In the genomic region with DNA sequence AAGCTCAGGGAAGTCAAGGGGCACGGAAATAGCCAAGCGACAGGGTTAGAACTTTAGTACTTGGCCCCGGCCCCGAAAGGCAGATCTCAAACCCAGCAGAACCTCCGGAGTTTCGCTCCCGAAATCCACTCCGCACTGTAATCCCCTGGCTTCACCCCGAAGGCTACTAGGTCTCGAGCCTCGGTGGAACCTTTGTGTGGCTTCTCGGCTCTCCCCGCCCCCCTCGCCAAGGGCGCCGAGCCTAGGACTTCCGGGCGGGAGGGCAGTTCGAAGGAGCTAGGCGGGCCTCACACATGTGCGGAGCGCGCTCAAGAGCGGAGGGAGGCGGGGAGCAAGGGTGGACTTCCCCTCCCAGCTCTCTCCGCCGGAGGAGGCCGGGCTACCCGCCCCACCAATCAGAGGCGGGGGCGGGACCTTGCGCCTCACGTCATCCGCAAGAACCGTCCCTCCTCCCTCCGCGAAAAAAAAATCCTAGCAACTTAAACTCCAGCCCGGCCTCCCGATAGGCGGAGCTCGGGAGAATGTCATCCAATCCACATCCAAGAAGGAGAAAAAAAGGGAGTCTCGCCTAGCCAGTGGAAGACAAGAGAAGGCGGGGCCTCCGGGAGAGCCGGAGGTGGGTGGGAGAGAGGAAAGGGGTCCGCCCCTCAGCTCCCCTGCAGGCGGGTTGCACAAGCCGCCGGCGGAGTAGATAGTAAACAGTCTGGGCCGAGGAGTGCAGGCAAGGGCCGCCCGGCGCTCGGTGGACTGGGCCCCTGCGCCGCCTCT, we compare ENCODE assay signal across 8 cellular contexts. TPM values are rescaled to one million over a fixed set of nuclear protein-coding genes. Genes with fewer than 3 reads are reported as not detected.
DNase-seq lines count a peak whose midpoint lies in the region; ATAC-seq and TF ChIP-seq lines count a peak whose summit lies in the region.

No MANE protein-coding gene starts in this region.

- H3K27me3 ChIP-seq in vagina, result no peaks in the 10 kb centered on the region

- peak; percentile 89 for DNase-seq in NCI-H2029 treated with DMSO at 0.1 percent for 48 hours (lab: John Stamatoyannopoulos, UW)
- peak; percentile 96 for DNase-seq in T1000 (lab: John Stamatoyannopoulos, UW)
- peak; percentile 100 for DNase-seq in astrocyte of the hippocampus (ENCODE audit: low read depth, low spot score)
- DNase-seq in hepatic stellate cell (ENCODE audit: low spot score), result peak; percentile 98
- peak; percentile 100 for DNase-seq in putamen (ENCODE audit: low spot score)
- DNase-seq in vagina (ENCODE audit: extremely low spot score in 2 of 2), result peak; percentile 99 to 100

- H3K4me3 ChIP-seq in vagina, result peak overlapping the region; percentile 74 to 99

- TF ChIP-seq CTCF in vagina (IDR thresholded peaks at IDR 0.05), result no peak

- intact Hi-C loops in vagina (cut with DNase I), result loop anchor here (2.0 to 10.0 kb wide), 4 partner anchors 85 to 201 kb away; partner anchors contain the start of genes MAN2C1, PTPN9 and SNUPN

- no peaks in the 10 kb centered on the region for H3K36me3 ChIP-seq in vagina

- H3K27ac ChIP-seq in vagina, result peak overlapping the region; percentile 99

- ATAC-seq in GM18508 (IDR thresholded peaks at IDR 0.05; ENCODE audit: insufficient read depth, unreplicated experiment) (peak; percentile 25), HG02981 (IDR thresholded peaks at IDR 0.05; ENCODE audit: unreplicated experiment) (peak; percentile 31)

- no peaks in the 10 kb centered on the region for H3K9me3 ChIP-seq in vagina

- peak in 1 of 2 donors; percentile 82 for TF ChIP-seq POLR2A in vagina (IDR thresholded peaks at IDR 0.05)

- H3K4me1 ChIP-seq in vagina, result peaks cover 27% of the 10 kb centered on the region

RNA-seq across cellular contexts. Expression of gene SIN3A, which starts 2.4 kb away (rescaled TPM):
- total RNA-seq in vagina, result 59.2 TPM

Comparison
In these comparisons a context has a peak if more than half of its experiments do, and no peak if none do; other contexts are left out.
1. Peak in every context shown above with its lines: DNase-seq, ATAC-seq, H3K4me3 ChIP-seq and H3K27ac ChIP-seq.